17 cellular contexts compared by ENCODE assay signal in genomic region chr12:108752387-108752786, GRCh38. TPM values are rescaled to one million over a fixed set of nuclear protein-coding genes. Genes with fewer than 3 reads are reported as not detected.
DNase-seq lines count a peak whose midpoint lies in the region; ATAC-seq, FAIRE-seq and TF ChIP-seq lines count a peak whose summit lies in the region.
"Had no signal": no experiment of that assay in that cellular context is flagged by ENCODE, and none has a peak within 500 bp of the region (broad histone marks: within the 10 kb centered on the region; RNA-seq: fewer than 3 reads in every experiment).

No MANE protein-coding gene starts in this region.

- no peak overlapping the region for H3K4me3 Mint-ChIP-seq in H9
- H3K4me3 Mint-ChIP-seq in activated CD8-positive, alpha-beta T cell treated with anti-CD3 and anti-CD28 coated beads for 36 hours, result no peak overlapping the region
- H3K4me3 Mint-ChIP-seq: activated naive CD8-positive, alpha-beta T cell treated with anti-CD3 and anti-CD28 coated beads, Interleukin-2, amount 10 ng/mL, durations not matched to agents 7 days and 5 days; immature natural killer cell had no signal

- no peak overlapping the region for H3K4ac ChIP-seq in H9 (ENCODE audit: low read depth, low read length)

- peaks cover 0 to under 1% of the 10 kb centered on the region in 2 experiments; a peak in 2 of 5 replicates for H3K9me3 Mint-ChIP-seq in H9
- H3K9me3 Mint-ChIP-seq in activated CD8-positive, alpha-beta T cell treated with anti-CD3 and anti-CD28 coated beads for 36 hours, result no peaks in the 10 kb centered on the region
- H3K9me3 Mint-ChIP-seq: immature natural killer cell had no signal

- intact Hi-C loops in heart right ventricle (cut with DNase I), result no loop called here
- intact Hi-C loops in activated CD8-positive, alpha-beta T cell treated with anti-CD3 and anti-CD28 coated beads for 36 hours (cut with micrococcal nuclease), result no loop called here

- H3K23me2 ChIP-seq in H9 (ENCODE audit: insufficient read length, low read depth, low read length, poor library complexity, severe bottlenecking), result no peaks in the 10 kb centered on the region

- H3K23ac ChIP-seq in H9 (ENCODE audit: insufficient read length, low read depth, low read length), result no peak overlapping the region

- H3K9me3 ChIP-seq in H9 (ENCODE audit: control insufficient read depth, low read depth, low read length), result no peaks in the 10 kb centered on the region
- H3K9me3 ChIP-seq in heart right ventricle, result no peaks in the 10 kb centered on the region
- H3K9me3 ChIP-seq in muscle layer of colon (ENCODE audit: low read length), result no peaks in the 10 kb centered on the region

- H3T11ph ChIP-seq in H9 (ENCODE audit: low read length), result no peak overlapping the region

- H4K91ac ChIP-seq in H9 (ENCODE audit: insufficient read length, low read depth, low read length), result no peak overlapping the region

- H3K18ac ChIP-seq in H9 (ENCODE audit: insufficient read length, low read depth, low read length), result no peak overlapping the region

- CTCF ChIA-PET in activated CD8-positive, alpha-beta T cell treated with anti-CD3 and anti-CD28 coated beads for 36 hours (lab: Charles Lee), result interaction anchor here (0.7 to 4.7 kb wide), 3 partner anchors 51 to 88 kb away, joined by 3 to 23 read pairs (median 16); no protein-coding TSS in a partner anchor

- TF ChIP-seq CTCF in H9 (conservative IDR thresholded peaks at IDR 0.05), result no peak
- no peak for TF ChIP-seq CTCF in heart right ventricle (IDR thresholded peaks at IDR 0.05)
- no peak for TF ChIP-seq CTCF in activated CD8-positive, alpha-beta T cell treated with anti-CD3 and anti-CD28 coated beads for 36 hours (IDR thresholded peaks at IDR 0.05)

- H3K79me1 ChIP-seq in H9 (ENCODE audit: insufficient read depth, low read depth, low read length, poor library complexity, severe bottlenecking), result no peaks in the 10 kb centered on the region

- H2BK20ac ChIP-seq in H9 (ENCODE audit: low read depth, low read length, poor library complexity, severe bottlenecking), result no peak overlapping the region

- H2BK5ac ChIP-seq in H9 (ENCODE audit: insufficient read length, low read length), result no peak overlapping the region

- H3K4me1 Mint-ChIP-seq in H9, result no peaks in the 10 kb centered on the region
- no peaks in the 10 kb centered on the region for H3K4me1 Mint-ChIP-seq in activated CD8-positive, alpha-beta T cell treated with anti-CD3 and anti-CD28 coated beads for 36 hours (ENCODE audit: low read depth)
- H3K4me1 Mint-ChIP-seq: activated naive CD8-positive, alpha-beta T cell treated with anti-CD3 and anti-CD28 coated beads, Interleukin-2, amount 10 ng/mL, durations not matched to agents 7 days and 5 days; immature natural killer cell had no signal

- H2AFZ ChIP-seq in H9 (ENCODE audit: low read length), result no peak overlapping the region

- H3K27me3 Mint-ChIP-seq in H9 (ENCODE audit: low read depth), result no peaks in the 10 kb centered on the region
- H3K27me3 Mint-ChIP-seq in activated CD8-positive, alpha-beta T cell treated with anti-CD3 and anti-CD28 coated beads for 36 hours, result no peaks in the 10 kb centered on the region

- H3K27me3 ChIP-seq in H9 (ENCODE audit: insufficient read depth, low read length), result no peaks in the 10 kb centered on the region
- H3K27me3 ChIP-seq in heart right ventricle, result no peaks in the 10 kb centered on the region
- no peaks in the 10 kb centered on the region for H3K27me3 ChIP-seq in muscle layer of colon (ENCODE audit: control insufficient read depth in 1 of 2, insufficient read depth in 2 of 2, low read length in 2 of 2)

- H3K56ac ChIP-seq in H9 (ENCODE audit: insufficient read length, low read depth, low read length), result no peak overlapping the region

- no peak overlapping the region for H3K14ac ChIP-seq in H9 (ENCODE audit: insufficient read depth, low read length)

- H4K8ac ChIP-seq in H9 (replicated peaks; ENCODE audit: insufficient read length, low read depth, low read length), result no peak overlapping the region

- DNase-seq in H9, result peak; percentile 10
- peak; percentile 42 for DNase-seq in NCI-H82 treated with DMSO at 0.1 percent for 48 hours (lab: John Stamatoyannopoulos, UW; ENCODE audit: unreplicated experiment)
- DNase-seq in heart right ventricle, result no peak
- no peak for DNase-seq in SK-N-DZ (ENCODE audit: low spot score)
- no peak for DNase-seq in activated CD8-positive, alpha-beta T cell treated with anti-CD3 and anti-CD28 coated beads for 36 hours
- no peak for DNase-seq in GM19239 (ENCODE audit: insufficient read length, low spot score)
- DNase-seq in iPS-NIHi7 (ENCODE audit: extremely low spot score), result no peak
- DNase-seq: activated CD4-positive, alpha-beta T cell treated with anti-CD3 and anti-CD28 coated beads for 1 hour; activated naive CD8-positive, alpha-beta T cell treated with anti-CD3 and anti-CD28 coated beads, Interleukin-2, amount 10 ng/mL, durations not matched to agents 7 days and 5 days; glutamatergic neuron; immature natural killer cell; NCI-H1436; T1000 had no signal

- H3K4me1 ChIP-seq in H9 (ENCODE audit: insufficient read depth, low read length) (no peaks in the 10 kb centered on the region), heart right ventricle (peaks cover 0 to 20% (median 0%) of the 10 kb centered on the region in 9 donors), muscle layer of colon (ENCODE audit: insufficient read depth, low read length) (peaks cover 26% of the 10 kb centered on the region)

- H4K20me1 ChIP-seq in H9 (ENCODE audit: control insufficient read depth, insufficient read depth, insufficient read length), result no peaks in the 10 kb centered on the region

- H3K36me3 Mint-ChIP-seq in H9 (ENCODE audit: insufficient read depth in 1 of 3, low read depth in 3 of 3), result no peaks in the 10 kb centered on the region
- no peaks in the 10 kb centered on the region for H3K36me3 Mint-ChIP-seq in activated CD8-positive, alpha-beta T cell treated with anti-CD3 and anti-CD28 coated beads for 36 hours (ENCODE audit: low read depth)
- H3K36me3 Mint-ChIP-seq: activated naive CD8-positive, alpha-beta T cell treated with anti-CD3 and anti-CD28 coated beads, Interleukin-2, amount 10 ng/mL, durations not matched to agents 7 days and 5 days; immature natural killer cell had no signal

- no peak overlapping the region for H3K4me3 ChIP-seq in heart right ventricle
- no peak overlapping the region for H3K4me3 ChIP-seq in muscle layer of colon (ENCODE audit: low read depth in 1 of 2, low read length in 2 of 2)

- ATAC-seq in heart right ventricle, result peak in 7 of 8 donors; percentile 25 to 63 (median 41)
- no peak for ATAC-seq in activated CD8-positive, alpha-beta T cell treated with anti-CD3 and anti-CD28 coated beads for 36 hours

- POLR2A ChIA-PET in activated CD8-positive, alpha-beta T cell treated with anti-CD3 and anti-CD28 coated beads for 36 hours (lab: Charles Lee), result no interaction called here

- H2BK15ac ChIP-seq in H9 (ENCODE audit: low read depth, low read length), result no peak overlapping the region

- no peak overlapping the region for H3K9ac ChIP-seq in H9 (ENCODE audit: extremely low read depth, insufficient read length, low read length)
- H3K9ac ChIP-seq in muscle layer of colon (ENCODE audit: low read length), result no peak overlapping the region

- H3K27ac ChIP-seq in H9 (ENCODE audit: insufficient read length, low read depth, low read length) (no peak overlapping the region), heart right ventricle (peak overlapping the region in 2 of 10 donors; percentile 17 to 33), muscle layer of colon (ENCODE audit: low read depth, low read length) (peak overlapping the region; percentile 27)

- no peaks in the 10 kb centered on the region for H3K79me2 ChIP-seq in H9 (ENCODE audit: insufficient read depth, low read length)

- no peak overlapping the region for H3K4me2 ChIP-seq in H9 (ENCODE audit: insufficient read depth, insufficient read length, low read length)

- WGBS in H9 (ENCODE audit: extremely low coverage, insufficient read length, low lambda C conversion rate), result no CpG with 5 or more reads among the region's 1 CpG
- WGBS in heart right ventricle, 2 donors, result 72 to 79% methylated on average over 1 of the region's 1 CpG

- no peak overlapping the region for H2AK5ac ChIP-seq in H9 (ENCODE audit: insufficient read length, low read length)

- FAIRE-seq in GM19239 (lab: Jason Lieb, UNC), result no peak
- FAIRE-seq: bronchial epithelial cell, GM18507, H1 had no signal

- no peak overlapping the region for H3K27ac Mint-ChIP-seq in H9
- H3K27ac Mint-ChIP-seq in activated CD8-positive, alpha-beta T cell treated with anti-CD3 and anti-CD28 coated beads for 36 hours, result no peak overlapping the region
- H3K27ac Mint-ChIP-seq: activated naive CD8-positive, alpha-beta T cell treated with anti-CD3 and anti-CD28 coated beads, Interleukin-2, amount 10 ng/mL, durations not matched to agents 7 days and 5 days; immature natural killer cell had no signal

- H2BK12ac ChIP-seq in H9 (ENCODE audit: insufficient read length, low read depth, low read length), result no peak overlapping the region

- no peak overlapping the region for H4K5ac ChIP-seq in H9 (ENCODE audit: insufficient read length, low read depth, low read length)

- no peak overlapping the region for H2BK120ac ChIP-seq in H9 (ENCODE audit: low read depth, low read length, poor library complexity, severe bottlenecking)

- H3K36me3 ChIP-seq in heart right ventricle, result no peaks in the 10 kb centered on the region
- H3K36me3 ChIP-seq in muscle layer of colon (ENCODE audit: insufficient read depth, low read length), result no peaks in the 10 kb centered on the region

RNA-seq across cellular contexts. Expression of gene CORO1C, which starts 21.1 kb away (rescaled TPM):
- total RNA-seq in H9 (2021) (154 and 164 TPM in 2 replicates), heart right ventricle (10 to 100 TPM; 50.2 to 88.6 (median 59.1) TPM)
- polyA plus RNA-seq in heart right ventricle, result 10 to 100 TPM; 25.5 to 34.5 TPM
- 44.5 and 45.7 TPM in 2 replicates for polyA plus RNA-seq in SK-N-DZ (2014; cell fraction: cytosol; rRNA removed)
- 21.9 and 32.1 TPM in 2 replicates for polyA plus RNA-seq in SK-N-DZ (2014; cell fraction: nucleus; rRNA removed)
- 10 to 100 TPM; 90.1 to 98.9 TPM for total RNA-seq in activated CD8-positive, alpha-beta T cell treated with anti-CD3 and anti-CD28 coated beads for 36 hours

Comparison
In these comparisons a context has a peak if more than half of its experiments do, and no peak if none do; other contexts are left out.
1. DNase-seq: peak in H9 (single experiment) and NCI-H82 treated with DMSO at 0.1 percent for 48 hours (single experiment); none in heart right ventricle (0 of 2), SK-N-DZ (single experiment), activated CD8-positive, alpha-beta T cell treated with anti-CD3 and anti-CD28 coated beads for 36 hours (single experiment), GM19239 (single experiment) and iPS-NIHi7 (single experiment).